ENCODE assay signal across 19 cellular contexts in genomic region chr22:19846620-19847344, GRCh38. TPM values are rescaled to one million over a fixed set of nuclear protein-coding genes. Genes with fewer than 3 reads are reported as not detected.
DNase-seq lines count a peak whose midpoint lies in the region; ATAC-seq, FAIRE-seq and TF ChIP-seq lines count a peak whose summit lies in the region.
"Had no signal": no experiment of that assay in that cellular context is flagged by ENCODE, and none has a peak within 500 bp of the region (broad histone marks: within the 10 kb centered on the region; RNA-seq: fewer than 3 reads in every experiment).

No MANE protein-coding gene starts in this region.

- CTCF ChIA-PET in HCT116 (lab: Charles Lee) (no interaction called here), K562 (lab: Yijun Ruan, JAX; ENCODE audit: low intra/inter-chr PET ratio) (no interaction called here)

- WGBS in K562 (ENCODE audit: insufficient coverage, low coverage, missing lambda C conversion rate): 74% methylated on average over 9 of the region's 9 CpGs
- 92 to 93% methylated on average over 9 of the region's 9 CpGs for WGBS in sigmoid colon, 2 donors

- 0 out of 3 replicates have a peak, but pooled peaks have one; percentile 18 for ATAC-seq in DND-41 (ENCODE audit: insufficient read depth, low read depth)
- ATAC-seq in HCT116: no peak
- ATAC-seq in K562: no peak
- ATAC-seq in HG02970 (IDR thresholded peaks at IDR 0.05; ENCODE audit: low FRiP score, unreplicated experiment): no peak
- no peak for ATAC-seq in activated naive CD4-positive, alpha-beta T cell treated with anti-CD3 and anti-CD28 coated beads, Interleukin-2, amount 50 U/mL, for 72 hours

- TF ChIP-seq CTCF in DND-41 (IDR thresholded peaks at IDR 0.05; ENCODE audit: borderline replicate concordance, extremely low read depth, low read length, poor library complexity, severe bottlenecking) (no peak), HCT116 (IDR thresholded peaks at IDR 0.05 in 2 of 3, conservative IDR thresholded peaks at IDR 0.05 in 1 of 3; ENCODE audit: borderline replicate concordance in 1 of 3, insufficient read depth in 1 of 3, low read depth in 2 of 3, low read length in 2 of 3) (no peak), K562 (IDR thresholded peaks at IDR 0.05 in 2 of 3, conservative IDR thresholded peaks at IDR 0.05 in 1 of 3; ENCODE audit: insufficient read depth in 2 of 3, low read depth in 1 of 3, low read length in 3 of 3) (no peak), sigmoid colon (IDR thresholded peaks at IDR 0.05) (no peak), GM13976 (IDR thresholded peaks at IDR 0.05; ENCODE audit: borderline replicate concordance, control extremely low read depth, extremely low read depth, insufficient read depth, missing control alignments) (no peak)

- in situ Hi-C loops in K562 (cut with MboI): no loop called here
- in situ Hi-C loops in GM13976 (cut with MboI; ENCODE audit: low sequenced_read_pairs, unreplicated experiment): no loop called here

- TF ChIP-seq RAD21 in HCT116 (IDR thresholded peaks at IDR 0.05; ENCODE audit: low read depth) (no peak), K562 (CRISPR knock-in tag; conservative IDR thresholded peaks at IDR 0.05 in 1 of 2, IDR thresholded peaks at IDR 0.05 in 1 of 2) (no peak)

- no peaks in the 10 kb centered on the region for H3K9me2 ChIP-seq in HCT116 (ENCODE audit: insufficient read depth)

- peaks cover 93% of the 10 kb centered on the region for H3K79me2 ChIP-seq in DND-41 (ENCODE audit: insufficient read depth, low read length)
- H3K79me2 ChIP-seq in HCT116 (ENCODE audit: insufficient read depth, low read length): peaks cover 40% of the 10 kb centered on the region
- peaks cover 30% of the 10 kb centered on the region for H3K79me2 ChIP-seq in K562 (ENCODE audit: control insufficient read depth, insufficient read depth, low read length)

- TF ChIP-seq EP300 in K562 (IDR thresholded peaks at IDR 0.05; ENCODE audit: low read length) (no peak), sigmoid colon (IDR thresholded peaks at IDR 0.05) (no peak)

- H2AFZ ChIP-seq in DND-41 (ENCODE audit: low read depth, low read length) (no peak overlapping the region), HCT116 (ENCODE audit: low read depth, low read length, poor library complexity, severe bottlenecking) (no peak overlapping the region), K562 (ENCODE audit: low read depth, low read length) (no peak overlapping the region)

- H3K27ac Mint-ChIP-seq in activated naive CD4-positive, alpha-beta T cell treated with anti-CD3 and anti-CD28 coated beads, Interleukin-2, amount 50 U/mL, for 72 hours: no peak overlapping the region

- BruUV-seq in HCT116 (replicated peaks; lab: Mats Ljungman, UMichigan) (no TSS peak), K562 (replicated peaks; lab: Mats Ljungman, UMichigan) (no TSS peak)

- TF ChIP-seq POLR2A in HCT116 (IDR thresholded peaks at IDR 0.05; ENCODE audit: borderline replicate concordance, extremely low read depth, insufficient read depth, insufficient read length) (no peak), K562 (conservative IDR thresholded peaks at IDR 0.05) (no peak), sigmoid colon (IDR thresholded peaks at IDR 0.05) (no peak)

- no peaks in the 10 kb centered on the region for H3K27me3 ChIP-seq in DND-41 (ENCODE audit: insufficient read depth, low read length, poor library complexity)
- no peaks in the 10 kb centered on the region for H3K27me3 ChIP-seq in HCT116 (ENCODE audit: insufficient read depth, low read length)
- no peaks in the 10 kb centered on the region for H3K27me3 ChIP-seq in K562 (ENCODE audit: control insufficient read depth in 2 of 2, insufficient read depth in 2 of 2, low read length in 2 of 2)
- H3K27me3 ChIP-seq in sigmoid colon: no peaks in the 10 kb centered on the region

- H3K36me3 Mint-ChIP-seq in activated naive CD4-positive, alpha-beta T cell treated with anti-CD3 and anti-CD28 coated beads, Interleukin-2, amount 50 U/mL, for 72 hours: no peaks in the 10 kb centered on the region

- H3K4me3 ChIP-seq in DND-41 (ENCODE audit: low read depth in 1 of 2, low read length in 2 of 2): no peak overlapping the region
- no peak overlapping the region for H3K4me3 ChIP-seq in HCT116 (replicated peaks in 1 of 2; ENCODE audit: low read depth in 1 of 2, low read length in 2 of 2)
- H3K4me3 ChIP-seq in K562: no peak overlapping the region
- no peak overlapping the region for H3K4me3 ChIP-seq in sigmoid colon
- H3K4me3 ChIP-seq: SK-N-MC had no signal

- peaks cover 86% of the 10 kb centered on the region for H4K20me1 ChIP-seq in DND-41 (ENCODE audit: insufficient read depth, low read length)
- H4K20me1 ChIP-seq in HCT116 (ENCODE audit: insufficient read depth): peaks cover 3% of the 10 kb centered on the region; the same call in 1 of the 2 replicates
- H4K20me1 ChIP-seq in K562 (replicated peaks; ENCODE audit: control insufficient read depth, insufficient read depth, low read length): peaks cover 49% of the 10 kb centered on the region

- H3K4me2 ChIP-seq in DND-41 (ENCODE audit: insufficient read depth, low read length) (no peak overlapping the region), HCT116 (ENCODE audit: low read length) (no peak overlapping the region), K562 (ENCODE audit: insufficient read depth, low read length) (no peak overlapping the region)

- H3K9me1 ChIP-seq in K562 (ENCODE audit: control insufficient read depth, insufficient read depth, low read length): peaks cover 17% of the 10 kb centered on the region

- intact Hi-C loops in HCT116 (cut with micrococcal nuclease): no loop called here
- intact Hi-C loops in K562 (cut with micrococcal nuclease): no loop called here
- intact Hi-C loops in sigmoid colon (cut with DNase I): no loop called here

- FAIRE-seq in K562 (lab: Jason Lieb, UNC): no peak
- FAIRE-seq: GM19239 had no signal

- H3K36me3 ChIP-seq in DND-41 (ENCODE audit: insufficient read depth, low read length) (peaks cover 74% of the 10 kb centered on the region), HCT116 (ENCODE audit: control insufficient read depth in 1 of 2, insufficient read depth in 2 of 2, low read length in 2 of 2) (peaks cover 11 to 19% of the 10 kb centered on the region in 2 experiments; a peak in 3 of 4 replicates), K562 (ENCODE audit: control insufficient read depth, insufficient read depth, low read length) (peaks cover 44% of the 10 kb centered on the region), sigmoid colon (peaks cover 6 to 30% (median 16%) of the 10 kb centered on the region in 4 donors)

- no peak for DNase-seq in DND-41
- no peak for DNase-seq in HCT116 (ENCODE audit: low read depth, low spot score)
- DNase-seq in K562 (ENCODE audit: extremely low read depth in 1 of 4, low spot score in 3 of 4): peak in 1 of 4 experiments; percentile 50
- peak; percentile 52 for DNase-seq in sigmoid colon
- DNase-seq in GM13976 (ENCODE audit: low spot score): no peak
- no peak for DNase-seq in activated naive CD4-positive, alpha-beta T cell treated with anti-CD3 and anti-CD28 coated beads, Interleukin-2, amount 50 U/mL, for 72 hours (ENCODE audit: low spot score in 2 of 2)
- DNase-seq: ACHN, Caco-2, DMS153, KG1, NCI-H1105 treated with DMSO at 0.1 percent for 48 hours, NCI-H1694 treated with DMSO at 0.1 percent for 48 hours, NCI-H510A, NCI-H748 treated with DMSO at 0.1 percent for 48 hours, OCI-M1, SHP77 had no signal

- H3K27ac ChIP-seq in DND-41 (ENCODE audit: low read length) (no peak overlapping the region; the same call in 1 of the 2 replicates), HCT116 (ENCODE audit: low read depth, low read length) (no peak overlapping the region), K562 (ENCODE audit: extremely low read depth, low read depth, low read length) (no peak overlapping the region), sigmoid colon (no peak overlapping the region)
- H3K27ac ChIP-seq: SK-N-MC had no signal

- no peak overlapping the region for H3K9ac ChIP-seq in DND-41 (ENCODE audit: low read depth, low read length)
- H3K9ac ChIP-seq in HCT116 (ENCODE audit: low read length): no peak overlapping the region
- H3K9ac ChIP-seq in K562 (ENCODE audit: insufficient read depth in 1 of 2, low read depth in 2 of 2, low read length in 2 of 2): peak overlapping the region in 1 of 2 experiments; percentile 21; a peak in 2 of 4 replicates

- H3K9me3 Mint-ChIP-seq in activated naive CD4-positive, alpha-beta T cell treated with anti-CD3 and anti-CD28 coated beads, Interleukin-2, amount 50 U/mL, for 72 hours: no peaks in the 10 kb centered on the region

- RAD21 ChIA-PET in HCT116 (lab: Charles Lee; ENCODE audit: low non-redundant PET in 1 of 2, low total read pairs in 2 of 2, uncharacterized antibody in 2 of 2, unreplicated experiment in 2 of 2): no interaction called here

- H3K4me1 ChIP-seq in DND-41 (ENCODE audit: insufficient read depth, low read length) (peaks cover 16% of the 10 kb centered on the region), HCT116 (ENCODE audit: control insufficient read depth in 1 of 2, insufficient read depth in 2 of 2, low read length in 2 of 2) (peaks cover 40 to 42% of the 10 kb centered on the region in 2 experiments), K562 (replicated peaks in 1 of 2; ENCODE audit: control insufficient read depth in 2 of 2, insufficient read depth in 2 of 2, low read length in 2 of 2) (peaks cover 0 to 68% of the 10 kb centered on the region in 2 experiments; a peak in 3 of 5 replicates), sigmoid colon (peaks cover 0 to 18% (median 12%) of the 10 kb centered on the region in 4 donors)

- POLR2A ChIA-PET in HCT116 (lab: Charles Lee): no interaction called here
- POLR2A ChIA-PET in K562 (lab: Yijun Ruan, JAX): interaction anchor here (0.5 to 13.6 kb wide), 14 partner anchors 8 to 342 kb away, joined by 3 to 247 read pairs (median 4); partner anchors contain the start of genes GNB1L and RTL10

- H3K9me3 ChIP-seq in DND-41 (ENCODE audit: insufficient read depth, low read length, severe bottlenecking) (no peaks in the 10 kb centered on the region), HCT116 (ENCODE audit: control insufficient read depth in 1 of 2, insufficient read depth in 1 of 2, low read depth in 1 of 2, low read length in 2 of 2) (peaks cover 0 to 4% of the 10 kb centered on the region in 2 experiments; a peak in 1 of 4 replicates), K562 (replicated peaks; ENCODE audit: control insufficient read depth, insufficient read depth, low read depth, low read length) (peaks cover 5% of the 10 kb centered on the region; the same call in 1 of the 2 replicates), sigmoid colon (no peaks in the 10 kb centered on the region)
- H3K9me3 ChIP-seq: Caco-2 had no signal

RNA-seq across cellular contexts. Expression of gene GNB1L, which starts 7.9 kb away (rescaled TPM):
- 12.1 TPM for total RNA-seq in HCT116 (2021; ENCODE audit: unreplicated experiment)
- polyA plus RNA-seq in HCT116 (2012): 8.8 and 10.9 TPM in 2 replicates
- total RNA-seq in K562 (2011; cell fraction: chromatin; rRNA removed; ENCODE audit: low replicate concordance): 5.3 and 21.3 TPM in 2 replicates
- 21.8 and 25.5 TPM in 2 replicates for total RNA-seq in K562 (2011; cell fraction: nucleolus; rRNA removed)
- total RNA-seq in K562 (2011; cell fraction: nucleoplasm; rRNA removed): 7.3 and 7.8 TPM in 2 replicates
- total RNA-seq in K562 (2014; rRNA removed): 48.9 and 69.1 TPM in 2 replicates
- 0.57 and 0.84 TPM in 2 replicates for total RNA-seq in K562 (2014; rRNA removed; fragmentation: Illumina TruSeq; extraction: Trizol)
- total RNA-seq in K562 (2015; rRNA removed; fragmentation: Illumina TruSeq; extraction: Trizol): 17.8 and 20.6 TPM in 2 replicates
- total RNA-seq in K562 (2021): 50.5 and 55.3 TPM in 2 replicates
- polyA plus RNA-seq in K562 (2011; rRNA removed): 10.2 and 35.0 TPM in 2 replicates
- polyA plus RNA-seq in K562 (2011; cell fraction: cytosol; rRNA removed): 37.2 and 43.8 TPM in 2 replicates
- 33.2 and 43.3 TPM in 2 replicates for polyA plus RNA-seq in K562 (2011; cell fraction: nucleus; rRNA removed)
- 42.2 and 62.2 TPM in 2 replicates for polyA plus RNA-seq in K562 (2012)
- 1.9 and 18.0 TPM in 2 replicates for polyA plus RNA-seq in K562 (2014; fragmentation: Illumina TruSeq; extraction: Trizol)
- polyA plus RNA-seq in K562 (2014; fragmentation: Nextera tagmentation; extraction: Ambion mirVana): 1 to 10 TPM in 1 of 2 experiments, under 1 TPM in 1; 0.56 to 3.5 TPM
- polyA plus RNA-seq in K562 (2014; rRNA removed): 40.7 and 41.3 TPM in 2 replicates
- polyA minus RNA-seq in K562 (2011; rRNA and poly(A)+ RNA removed): 2.8 and 3.7 TPM in 2 replicates
- 13.2 and 33.0 TPM in 2 replicates for polyA minus RNA-seq in K562 (2011; cell fraction: cytosol; rRNA and poly(A)+ RNA removed)
- 12.0 and 14.3 TPM in 2 replicates for polyA minus RNA-seq in K562 (2011; cell fraction: nucleus; rRNA and poly(A)+ RNA removed)
- 10 to 100 TPM in 1 of 4 donors, 1 to 10 TPM in 3; 3.6 to 15.0 (median 5.3) TPM for total RNA-seq in sigmoid colon
- polyA plus RNA-seq in sigmoid colon: 1 to 10 TPM; 2.5 to 7.0 (median 3.0) TPM
- 10 to 100 TPM in 1 of 2 donors, 1 to 10 TPM in 1; 9.6 to 13.4 TPM for total RNA-seq in activated naive CD4-positive, alpha-beta T cell treated with anti-CD3 and anti-CD28 coated beads, Interleukin-2, amount 50 U/mL, for 72 hours

RNA-seq across cellular contexts. Expression of gene RTL10, which starts 7.9 kb away (rescaled TPM):
- total RNA-seq in HCT116 (2021; ENCODE audit: unreplicated experiment) (24.6 TPM), K562 (2014; rRNA removed) (32.5 and 42.0 TPM in 2 replicates), K562 (2014; rRNA removed; fragmentation: Illumina TruSeq; extraction: Trizol) (16.3 and 19.8 TPM in 2 replicates), K562 (2015; rRNA removed; fragmentation: Illumina TruSeq; extraction: Trizol) (26.2 and 28.8 TPM in 2 replicates), K562 (2021) (75.4 and 75.5 TPM in 2 replicates), sigmoid colon (10 to 100 TPM in 1 of 4 donors, 1 to 10 TPM in 3; 6.6 to 15.0 (median 8.7) TPM)
- polyA plus RNA-seq in HCT116 (2012): 13.7 and 15.3 TPM in 2 replicates
- total RNA-seq in K562 (2011; cell fraction: chromatin; rRNA removed; ENCODE audit: low replicate concordance): 82.4 and 192 TPM in 2 replicates
- total RNA-seq in K562 (2011; cell fraction: nucleolus; rRNA removed): 134 and 166 TPM in 2 replicates
- 107 and 110 TPM in 2 replicates for total RNA-seq in K562 (2011; cell fraction: nucleoplasm; rRNA removed)
- polyA plus RNA-seq in K562 (2011; rRNA removed) (32.7 and 82.6 TPM in 2 replicates), K562 (2014; fragmentation: Illumina TruSeq; extraction: Trizol) (39.2 and 40.1 TPM in 2 replicates), K562 (2014; fragmentation: Nextera tagmentation; extraction: Ambion mirVana) (10 to 100 TPM; 23.6 to 33.7 TPM), K562 (2014; rRNA removed) (28.2 and 31.2 TPM in 2 replicates), sigmoid colon (1 to 10 TPM; 1.8 to 7.8 (median 2.8) TPM)
- polyA plus RNA-seq in K562 (2011; cell fraction: cytosol; rRNA removed): 68.8 and 74.9 TPM in 2 replicates
- polyA plus RNA-seq in K562 (2011; cell fraction: nucleus; rRNA removed): 124 and 157 TPM in 2 replicates
- polyA plus RNA-seq in K562 (2012): 40.3 and 56.9 TPM in 2 replicates
- 49.5 and 66.5 TPM in 2 replicates for polyA minus RNA-seq in K562 (2011; rRNA and poly(A)+ RNA removed)
- 31.7 and 46.0 TPM in 2 replicates for polyA minus RNA-seq in K562 (2011; cell fraction: cytosol; rRNA and poly(A)+ RNA removed)
- polyA minus RNA-seq in K562 (2011; cell fraction: nucleus; rRNA and poly(A)+ RNA removed): 42.7 and 85.4 TPM in 2 replicates
- total RNA-seq in activated naive CD4-positive, alpha-beta T cell treated with anti-CD3 and anti-CD28 coated beads, Interleukin-2, amount 50 U/mL, for 72 hours: 10 to 100 TPM; 12.1 to 20.1 TPM
